22 cellular contexts compared by ENCODE assay signal in the genomic region with DNA sequence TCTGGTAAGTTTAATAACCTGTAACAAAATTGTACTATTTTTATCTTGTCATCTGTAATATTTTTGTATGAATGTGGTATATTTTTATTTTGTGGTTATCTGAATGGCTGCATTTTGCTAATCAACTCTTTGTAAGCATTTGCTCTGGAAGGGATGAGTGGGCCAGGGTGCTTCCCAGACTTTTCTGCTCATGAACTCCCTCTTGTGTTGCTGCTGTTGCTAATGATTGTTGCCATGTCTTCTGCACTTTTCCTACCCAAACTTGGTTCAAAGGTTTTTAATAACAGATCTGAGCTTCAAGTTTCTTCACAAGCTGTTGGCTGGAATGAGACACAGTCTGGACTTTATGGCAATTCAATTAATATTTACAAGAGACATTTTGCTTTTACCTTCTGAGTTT.
"Had no signal": no experiment of that assay in that cellular context is flagged by ENCODE, and none has a peak within 500 bp of the region (broad histone marks: within the 10 kb centered on the region; RNA-seq: fewer than 3 reads in every experiment).

No MANE protein-coding gene starts in this region.

- H3K27ac Mint-ChIP-seq: activated CD4-positive, alpha-beta memory T cell treated with anti-CD3 and anti-CD28 coated beads for 36 hours; activated naive CD4-positive, alpha-beta T cell treated with anti-CD3 and anti-CD28 coated beads for 36 hours; activated naive CD8-positive, alpha-beta T cell treated with anti-CD3 and anti-CD28 coated beads, Interleukin-2, amount 10 ng/mL, durations not matched to agents 7 days and 5 days; activated T-cell treated with anti-CD3 and anti-CD28 coated beads, Interleukin-2, amount 50 U/mL, for 72 hours; effector memory CD8-positive, alpha-beta T cell; natural killer cell treated with Interleukin-12 subunit alpha and Interleukin-12 subunit beta and Interleukin-15 and Interleukin-18, amount 100 ng/mL, for 72 hours; stimulated activated effector memory CD8-positive, alpha-beta T cell treated with anti-CD3 and anti-CD28 coated beads, Interleukin-12 subunit alpha, Interleukin-12 subunit beta, amount 100 ng/mL, for 72 hours; stimulated activated naive CD8-positive, alpha-beta T cell treated with anti-CD3 and anti-CD28 coated beads, Interleukin-15, amount 100 ng/mL, for 72 hours had no signal

- DNase-seq: activated CD4-positive, alpha-beta memory T cell treated with anti-CD3 and anti-CD28 coated beads for 36 hours; activated CD4-positive, alpha-beta T cell treated with anti-CD3 and anti-CD28 coated beads for 48 hours; activated effector memory CD4-positive, alpha-beta T cell treated with Interleukin-2 at 50 U/mL for 16 hours; activated naive CD4-positive, alpha-beta T cell treated with anti-CD3 and anti-CD28 coated beads for 36 hours; activated naive CD8-positive, alpha-beta T cell treated with anti-CD3 and anti-CD28 coated beads, Interleukin-2, amount 10 ng/mL, durations not matched to agents 7 days and 5 days; activated T-cell treated with anti-CD3 and anti-CD28 coated beads, Interleukin-2, amount 50 U/mL, for 72 hours; amniotic stem cell; effector memory CD8-positive, alpha-beta T cell; glutamatergic neuron; left cardiac atrium; pancreas; psoas muscle; right cardiac atrium; stimulated activated CD4-positive, alpha-beta T cell treated with anti-CD3 and anti-CD28 coated beads, Interleukin-2, amount 100 ng/mL, for 24 hours; stimulated activated naive CD8-positive, alpha-beta T cell treated with anti-CD3 and anti-CD28 coated beads, Interleukin-15, amount 100 ng/mL, for 72 hours; tibial artery had no signal

- H3K4me3 ChIP-seq: breast epithelium, esophagus muscularis mucosa, hepatocyte, pancreas, psoas muscle, tibial artery had no signal

- H3K9me3 ChIP-seq: breast epithelium, esophagus muscularis mucosa, pancreas, psoas muscle, tibial artery had no signal

- H3K4me1 Mint-ChIP-seq: activated naive CD8-positive, alpha-beta T cell treated with anti-CD3 and anti-CD28 coated beads, Interleukin-2, amount 10 ng/mL, durations not matched to agents 7 days and 5 days; central memory CD8-positive, alpha-beta T cell; stimulated activated effector memory CD8-positive, alpha-beta T cell treated with anti-CD3 and anti-CD28 coated beads, Interleukin-12 subunit alpha, Interleukin-12 subunit beta, amount 100 ng/mL, for 72 hours; stimulated activated naive CD8-positive, alpha-beta T cell treated with anti-CD3 and anti-CD28 coated beads, Interleukin-15, amount 100 ng/mL, for 72 hours had no signal

- H3K4me1 ChIP-seq: breast epithelium, esophagus muscularis mucosa, pancreas, psoas muscle, tibial artery had no signal

- H3K27me3 ChIP-seq: breast epithelium, esophagus muscularis mucosa, hepatocyte, pancreas, tibial artery had no signal

- H3K27me3 Mint-ChIP-seq: activated CD4-positive, alpha-beta memory T cell treated with anti-CD3 and anti-CD28 coated beads for 36 hours; activated naive CD8-positive, alpha-beta T cell treated with anti-CD3 and anti-CD28 coated beads, Interleukin-2, amount 10 ng/mL, durations not matched to agents 7 days and 5 days; central memory CD8-positive, alpha-beta T cell; effector memory CD8-positive, alpha-beta T cell; natural killer cell treated with Interleukin-12 subunit alpha and Interleukin-12 subunit beta and Interleukin-15 and Interleukin-18, amount 100 ng/mL, for 72 hours; stimulated activated naive CD8-positive, alpha-beta T cell treated with anti-CD3 and anti-CD28 coated beads, Interleukin-15, amount 100 ng/mL, for 72 hours had no signal

- H3K9me3 Mint-ChIP-seq: activated naive CD4-positive, alpha-beta T cell treated with anti-CD3 and anti-CD28 coated beads for 36 hours; activated naive CD8-positive, alpha-beta T cell treated with anti-CD3 and anti-CD28 coated beads, Interleukin-2, amount 10 ng/mL, durations not matched to agents 7 days and 5 days; stimulated activated effector memory CD8-positive, alpha-beta T cell treated with anti-CD3 and anti-CD28 coated beads, Interleukin-12 subunit alpha, Interleukin-12 subunit beta, amount 100 ng/mL, for 72 hours had no signal

- H3K4me3 Mint-ChIP-seq: activated CD4-positive, alpha-beta memory T cell treated with anti-CD3 and anti-CD28 coated beads for 36 hours; activated naive CD4-positive, alpha-beta T cell treated with anti-CD3 and anti-CD28 coated beads for 36 hours; activated naive CD8-positive, alpha-beta T cell treated with anti-CD3 and anti-CD28 coated beads, Interleukin-2, amount 10 ng/mL, durations not matched to agents 7 days and 5 days; activated T-cell treated with anti-CD3 and anti-CD28 coated beads, Interleukin-2, amount 50 U/mL, for 72 hours; central memory CD8-positive, alpha-beta T cell; effector memory CD8-positive, alpha-beta T cell; natural killer cell treated with Interleukin-12 subunit alpha and Interleukin-12 subunit beta and Interleukin-15 and Interleukin-18, amount 100 ng/mL, for 72 hours; stimulated activated effector memory CD8-positive, alpha-beta T cell treated with anti-CD3 and anti-CD28 coated beads, Interleukin-12 subunit alpha, Interleukin-12 subunit beta, amount 100 ng/mL, for 72 hours; stimulated activated naive CD8-positive, alpha-beta T cell treated with anti-CD3 and anti-CD28 coated beads, Interleukin-15, amount 100 ng/mL, for 72 hours had no signal

- H3K36me3 Mint-ChIP-seq: activated CD4-positive, alpha-beta memory T cell treated with anti-CD3 and anti-CD28 coated beads for 36 hours; activated naive CD8-positive, alpha-beta T cell treated with anti-CD3 and anti-CD28 coated beads, Interleukin-2, amount 10 ng/mL, durations not matched to agents 7 days and 5 days; natural killer cell treated with Interleukin-12 subunit alpha and Interleukin-12 subunit beta and Interleukin-15 and Interleukin-18, amount 100 ng/mL, for 72 hours; stimulated activated effector memory CD8-positive, alpha-beta T cell treated with anti-CD3 and anti-CD28 coated beads, Interleukin-12 subunit alpha, Interleukin-12 subunit beta, amount 100 ng/mL, for 72 hours had no signal

- ATAC-seq: activated T-cell treated with anti-CD3 and anti-CD28 coated beads, Interleukin-2, amount 50 U/mL, for 72 hours; effector memory CD8-positive, alpha-beta T cell; left cardiac atrium; natural killer cell treated with Interleukin-12 subunit alpha and Interleukin-12 subunit beta and Interleukin-15 and Interleukin-18, amount 100 ng/mL, for 72 hours; pancreas; psoas muscle; right cardiac atrium; stimulated activated effector memory CD8-positive, alpha-beta T cell treated with anti-CD3 and anti-CD28 coated beads, Interleukin-12 subunit alpha, Interleukin-12 subunit beta, amount 100 ng/mL, for 72 hours; stimulated activated naive CD8-positive, alpha-beta T cell treated with anti-CD3 and anti-CD28 coated beads, Interleukin-15, amount 100 ng/mL, for 72 hours had no signal

- H3K36me3 ChIP-seq: breast epithelium, esophagus muscularis mucosa, pancreas, tibial artery had no signal

- H3K27ac ChIP-seq: breast epithelium, esophagus muscularis mucosa, hepatocyte, pancreas, psoas muscle, tibial artery had no signal
